ENCODE assay signal across 2 cellular contexts in the genomic region with DNA sequence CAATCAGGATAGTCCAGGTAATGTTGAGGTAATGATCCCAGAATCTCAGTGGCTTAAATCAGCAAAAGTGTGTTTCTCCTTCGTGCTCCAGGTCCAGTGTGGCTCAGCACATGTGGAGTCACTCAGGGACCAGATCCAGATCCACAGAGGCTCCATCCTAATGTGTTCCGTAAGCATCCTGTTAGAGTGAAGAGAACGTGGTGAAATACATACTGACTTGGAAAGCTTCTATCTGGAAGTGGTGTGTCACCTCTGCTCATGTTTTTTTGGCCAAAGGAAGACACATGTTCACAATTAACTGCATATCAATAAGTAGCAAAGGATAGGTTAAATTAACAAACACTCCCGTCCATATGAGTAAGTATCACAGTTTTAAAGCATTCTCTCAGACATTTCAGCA.
TF ChIP-seq lines count a peak whose summit lies in the region.

No MANE protein-coding gene starts in this region.

TF ChIP-seq in HepG2, 621 proteins besides CTCF, POLR2A, EP300 and RAD21:
- TF ChIP-seq, protein P1, sequence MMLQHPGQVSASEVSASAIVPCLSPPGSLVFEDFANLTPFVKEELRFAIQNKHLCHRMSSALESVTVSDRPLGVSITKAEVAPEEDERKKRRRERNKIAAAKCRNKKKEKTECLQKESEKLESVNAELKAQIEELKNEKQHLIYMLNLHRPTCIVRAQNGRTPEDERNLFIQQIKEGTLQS (CRISPR knock-in tag; IDR thresholded peaks at IDR 0.05), result no peak
- TF ChIP-seq, protein P2, sequence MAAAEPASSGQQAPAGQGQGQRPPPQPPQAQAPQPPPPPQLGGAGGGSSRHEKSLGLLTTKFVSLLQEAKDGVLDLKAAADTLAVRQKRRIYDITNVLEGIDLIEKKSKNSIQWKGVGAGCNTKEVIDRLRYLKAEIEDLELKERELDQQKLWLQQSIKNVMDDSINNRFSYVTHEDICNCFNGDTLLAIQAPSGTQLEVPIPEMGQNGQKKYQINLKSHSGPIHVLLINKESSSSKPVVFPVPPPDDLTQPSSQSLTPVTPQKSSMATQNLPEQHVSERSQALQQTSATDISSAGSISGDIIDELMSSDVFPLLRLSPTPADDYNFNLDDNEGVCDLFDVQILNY (CRISPR knock-in tag; conservative IDR thresholded peaks at IDR 0.05), result no peak
- TF ChIP-seq ZFX (CRISPR knock-in tag; IDR thresholded peaks at IDR 0.05; ENCODE audit: low read depth), result no peak
- TF ChIP-seq IKZF1 (IDR thresholded peaks at IDR 0.05), result no peak
- no peak for TF ChIP-seq ZNF34 (CRISPR knock-in tag; IDR thresholded peaks at IDR 0.05; ENCODE audit: borderline replicate concordance)
- TF ChIP-seq, protein P3, sequence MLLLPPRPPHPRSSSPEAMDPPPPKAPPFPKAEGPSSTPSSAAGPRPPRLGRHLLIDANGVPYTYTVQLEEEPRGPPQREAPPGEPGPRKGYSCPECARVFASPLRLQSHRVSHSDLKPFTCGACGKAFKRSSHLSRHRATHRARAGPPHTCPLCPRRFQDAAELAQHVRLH (CRISPR knock-in tag; IDR thresholded peaks at IDR 0.05; ENCODE audit: borderline replicate concordance, low read depth), result no peak
- no peak for TF ChIP-seq TBP (CRISPR knock-in tag; IDR thresholded peaks at IDR 0.05)
- no peak for TF ChIP-seq THAP11 (CRISPR knock-in tag; IDR thresholded peaks at IDR 0.05)
- TF ChIP-seq, protein P4, sequence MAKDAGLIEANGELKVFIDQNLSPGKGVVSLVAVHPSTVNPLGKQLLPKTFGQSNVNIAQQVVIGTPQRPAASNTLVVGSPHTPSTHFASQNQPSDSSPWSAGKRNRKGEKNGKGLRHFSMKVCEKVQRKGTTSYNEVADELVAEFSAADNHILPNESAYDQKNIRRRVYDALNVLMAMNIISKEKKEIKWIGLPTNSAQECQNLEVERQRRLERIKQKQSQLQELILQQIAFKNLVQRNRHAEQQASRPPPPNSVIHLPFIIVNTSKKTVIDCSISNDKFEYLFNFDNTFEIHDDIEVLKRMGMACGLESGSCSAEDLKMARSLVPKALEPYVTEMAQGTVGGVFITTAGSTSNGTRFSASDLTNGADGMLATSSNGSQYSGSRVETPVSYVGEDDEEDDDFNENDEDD (CRISPR knock-in tag; IDR thresholded peaks at IDR 0.05; ENCODE audit: borderline replicate concordance), result no peak
- TF ChIP-seq HOXA7 (CRISPR knock-in tag; IDR thresholded peaks at IDR 0.05), result no peak
- TF ChIP-seq, protein P5, sequence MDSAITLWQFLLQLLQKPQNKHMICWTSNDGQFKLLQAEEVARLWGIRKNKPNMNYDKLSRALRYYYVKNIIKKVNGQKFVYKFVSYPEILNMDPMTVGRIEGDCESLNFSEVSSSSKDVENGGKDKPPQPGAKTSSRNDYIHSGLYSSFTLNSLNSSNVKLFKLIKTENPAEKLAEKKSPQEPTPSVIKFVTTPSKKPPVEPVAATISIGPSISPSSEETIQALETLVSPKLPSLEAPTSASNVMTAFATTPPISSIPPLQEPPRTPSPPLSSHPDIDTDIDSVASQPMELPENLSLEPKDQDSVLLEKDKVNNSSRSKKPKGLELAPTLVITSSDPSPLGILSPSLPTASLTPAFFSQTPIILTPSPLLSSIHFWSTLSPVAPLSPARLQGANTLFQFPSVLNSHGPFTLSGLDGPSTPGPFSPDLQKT (CRISPR knock-in tag; IDR thresholded peaks at IDR 0.05; ENCODE audit: borderline replicate concordance), result no peak
- no peak for TF ChIP-seq EED (CRISPR knock-in tag; IDR thresholded peaks at IDR 0.05)
- TF ChIP-seq, protein P6, sequence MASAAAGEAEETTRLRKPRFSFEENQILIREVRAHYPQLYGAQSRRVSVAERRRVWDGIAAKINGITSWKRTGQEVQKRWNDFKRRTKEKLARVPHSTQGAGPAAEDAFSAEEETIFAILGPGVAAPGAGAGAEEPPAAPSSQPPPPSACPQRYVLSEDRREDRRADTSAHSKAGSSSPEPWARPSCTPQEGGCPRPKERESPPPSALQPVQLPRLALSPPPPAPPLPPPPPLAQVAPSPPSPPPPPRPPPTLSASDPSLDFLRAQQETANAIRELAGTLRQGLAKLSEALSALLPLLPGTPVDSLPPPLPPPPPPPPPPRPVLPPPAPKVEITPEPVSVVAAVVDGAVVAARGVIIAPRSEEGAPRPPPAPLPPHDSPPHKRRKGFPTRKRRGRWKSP (CRISPR knock-in tag; IDR thresholded peaks at IDR 0.05), result no peak
- TF ChIP-seq, protein P7, sequence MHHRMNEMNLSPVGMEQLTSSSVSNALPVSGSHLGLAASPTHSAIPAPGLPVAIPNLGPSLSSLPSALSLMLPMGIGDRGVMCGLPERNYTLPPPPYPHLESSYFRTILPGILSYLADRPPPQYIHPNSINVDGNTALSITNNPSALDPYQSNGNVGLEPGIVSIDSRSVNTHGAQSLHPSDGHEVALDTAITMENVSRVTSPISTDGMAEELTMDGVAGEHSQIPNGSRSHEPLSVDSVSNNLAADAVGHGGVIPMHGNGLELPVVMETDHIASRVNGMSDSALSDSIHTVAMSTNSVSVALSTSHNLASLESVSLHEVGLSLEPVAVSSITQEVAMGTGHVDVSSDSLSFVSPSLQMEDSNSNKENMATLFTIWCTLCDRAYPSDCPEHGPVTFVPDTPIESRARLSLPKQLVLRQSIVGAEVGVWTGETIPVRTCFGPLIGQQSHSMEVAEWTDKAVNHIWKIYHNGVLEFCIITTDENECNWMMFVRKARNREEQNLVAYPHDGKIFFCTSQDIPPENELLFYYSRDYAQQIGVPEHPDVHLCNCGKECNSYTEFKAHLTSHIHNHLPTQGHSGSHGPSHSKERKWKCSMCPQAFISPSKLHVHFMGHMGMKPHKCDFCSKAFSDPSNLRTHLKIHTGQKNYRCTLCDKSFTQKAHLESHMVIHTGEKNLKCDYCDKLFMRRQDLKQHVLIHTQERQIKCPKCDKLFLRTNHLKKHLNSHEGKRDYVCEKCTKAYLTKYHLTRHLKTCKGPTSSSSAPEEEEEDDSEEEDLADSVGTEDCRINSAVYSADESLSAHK (CRISPR knock-in tag; IDR thresholded peaks at IDR 0.05; ENCODE audit: borderline replicate concordance), result no peak
- TF ChIP-seq, protein P8, sequence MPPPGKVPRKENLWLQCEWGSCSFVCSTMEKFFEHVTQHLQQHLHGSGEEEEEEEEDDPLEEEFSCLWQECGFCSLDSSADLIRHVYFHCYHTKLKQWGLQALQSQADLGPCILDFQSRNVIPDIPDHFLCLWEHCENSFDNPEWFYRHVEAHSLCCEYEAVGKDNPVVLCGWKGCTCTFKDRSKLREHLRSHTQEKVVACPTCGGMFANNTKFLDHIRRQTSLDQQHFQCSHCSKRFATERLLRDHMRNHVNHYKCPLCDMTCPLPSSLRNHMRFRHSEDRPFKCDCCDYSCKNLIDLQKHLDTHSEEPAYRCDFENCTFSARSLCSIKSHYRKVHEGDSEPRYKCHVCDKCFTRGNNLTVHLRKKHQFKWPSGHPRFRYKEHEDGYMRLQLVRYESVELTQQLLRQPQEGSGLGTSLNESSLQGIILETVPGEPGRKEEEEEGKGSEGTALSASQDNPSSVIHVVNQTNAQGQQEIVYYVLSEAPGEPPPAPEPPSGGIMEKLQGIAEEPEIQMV (CRISPR knock-in tag; IDR thresholded peaks at IDR 0.05; ENCODE audit: low read depth), result no peak
- no peak for TF ChIP-seq ZFP41 (CRISPR knock-in tag; IDR thresholded peaks at IDR 0.05; ENCODE audit: borderline replicate concordance)

TF ChIP-seq in IMR-90, 13 proteins besides CTCF, POLR2A, EP300 and RAD21:
- no peak for TF ChIP-seq RFX5 (IDR thresholded peaks at IDR 0.05; ENCODE audit: low read depth, low read length)
- TF ChIP-seq, protein P9, sequence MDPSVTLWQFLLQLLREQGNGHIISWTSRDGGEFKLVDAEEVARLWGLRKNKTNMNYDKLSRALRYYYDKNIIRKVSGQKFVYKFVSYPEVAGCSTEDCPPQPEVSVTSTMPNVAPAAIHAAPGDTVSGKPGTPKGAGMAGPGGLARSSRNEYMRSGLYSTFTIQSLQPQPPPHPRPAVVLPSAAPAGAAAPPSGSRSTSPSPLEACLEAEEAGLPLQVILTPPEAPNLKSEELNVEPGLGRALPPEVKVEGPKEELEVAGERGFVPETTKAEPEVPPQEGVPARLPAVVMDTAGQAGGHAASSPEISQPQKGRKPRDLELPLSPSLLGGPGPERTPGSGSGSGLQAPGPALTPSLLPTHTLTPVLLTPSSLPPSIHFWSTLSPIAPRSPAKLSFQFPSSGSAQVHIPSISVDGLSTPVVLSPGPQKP (IDR thresholded peaks at IDR 0.05; ENCODE audit: borderline replicate concordance, low read depth, low read length), result no peak
- TF ChIP-seq NFE2L2 (IDR thresholded peaks at IDR 0.05; ENCODE audit: low read depth, low read length), result no peak
- no peak for TF ChIP-seq SMC3 (IDR thresholded peaks at IDR 0.05; ENCODE audit: low read depth, low read length)
